ENCODE assay signal across 8 cellular contexts in genomic region chr4:176376032-176376614, GRCh38. TPM values are rescaled to one million over a fixed set of nuclear protein-coding genes. Genes with fewer than 3 reads are reported as not detected.
DNase-seq lines count a peak whose midpoint lies in the region; ATAC-seq and TF ChIP-seq lines count a peak whose summit lies in the region.

No MANE protein-coding gene starts in this region.

- no peaks in the 10 kb centered on the region for H3K4me1 ChIP-seq in esophagus muscularis mucosa
- H3K4me1 ChIP-seq in thyroid gland: peaks cover 4 to 7% of the 10 kb centered on the region in 2 donors

- H3K36me3 ChIP-seq in esophagus muscularis mucosa (no peaks in the 10 kb centered on the region), thyroid gland (no peaks in the 10 kb centered on the region)

- no peak for TF ChIP-seq EP300 in esophagus muscularis mucosa (IDR thresholded peaks at IDR 0.05)

- ATAC-seq in GM21423 (IDR thresholded peaks at IDR 0.05; ENCODE audit: unreplicated experiment) (no peak), HG03354 (IDR thresholded peaks at IDR 0.05; ENCODE audit: poor library complexity, severe bottlenecking, unreplicated experiment) (no peak)

- WGBS in esophagus muscularis mucosa: 4% methylated on average over 2 of the region's 2 CpGs
- 10 to 19% methylated on average over 2 of the region's 2 CpGs for WGBS in thyroid gland, 2 donors

- H3K9me3 ChIP-seq in esophagus muscularis mucosa (no peaks in the 10 kb centered on the region), thyroid gland (no peaks in the 10 kb centered on the region)

- H3K27me3 ChIP-seq in esophagus muscularis mucosa: no peaks in the 10 kb centered on the region
- H3K27me3 ChIP-seq in thyroid gland: no peaks in the 10 kb centered on the region

- H3K27ac ChIP-seq in esophagus muscularis mucosa (replicated peaks in 1 of 4) (no peak overlapping the region), thyroid gland (no peak overlapping the region)

- TF ChIP-seq POLR2A in esophagus muscularis mucosa (IDR thresholded peaks at IDR 0.05; ENCODE audit: low read depth) (no peak), thyroid gland (IDR thresholded peaks at IDR 0.05) (no peak)

- TF ChIP-seq CTCF in esophagus muscularis mucosa (IDR thresholded peaks at IDR 0.05): peak; percentile 59 to 61 (median 60)
- TF ChIP-seq CTCF in thyroid gland (IDR thresholded peaks at IDR 0.05): peak in 5 of 6 experiments; percentile 16 to 67 (median 54)

- DNase-seq in SKM-1 treated with dmso at 0.1 percent for 144 hours (lab: John Stamatoyannopoulos, UW; ENCODE audit: unreplicated experiment) (peak; percentile 24), SKM-1 (lab: John Stamatoyannopoulos, UW; ENCODE audit: unreplicated experiment) (no peak), NCI-H460 (ENCODE audit: extremely low read depth, low read depth) (peak; percentile 6), esophagus muscularis mucosa (ENCODE audit: extremely low spot score) (no peak), thyroid gland (no peak)
- DNase-seq in stimulated activated CD4-positive, alpha-beta T cell treated with anti-CD3 and anti-CD28 coated beads, Interleukin-2, amount 100 ng/mL, for 24 hours: no peak

- no peak overlapping the region for H3K4me3 ChIP-seq in esophagus muscularis mucosa
- no peak overlapping the region for H3K4me3 ChIP-seq in thyroid gland (replicated peaks in 1 of 3)

- intact Hi-C loops in esophagus muscularis mucosa (cut with DNase I) (loop anchor here (2.0 kb wide), 1 partner anchor 671 kb away; no protein-coding TSS in a partner anchor), thyroid gland (cut with DNase I) (loop anchor here (5.0 kb wide), 1 partner anchor 671 kb away; no protein-coding TSS in a partner anchor)

RNA-seq across cellular contexts. Expression of gene SPCS3, which starts 56.4 kb away (rescaled TPM):
- total RNA-seq in NCI-H460 (2014; rRNA removed; shearing (Covaris generic)): 54.8 and 61.5 TPM in 2 replicates
- 52.8 and 69.3 TPM in 2 replicates for polyA plus RNA-seq in NCI-H460 (2014; cell fraction: nucleus; rRNA removed)
- total RNA-seq in esophagus muscularis mucosa (10 to 100 TPM; 35.5 to 48.4 (median 46.0) TPM), thyroid gland (100 to 1,000 TPM; 129 to 149 (median 136) TPM)

Comparison
In these comparisons a context has a peak if more than half of its experiments do, and no peak if none do; other contexts are left out.
1. DNase-seq: peak in SKM-1 treated with dmso at 0.1 percent for 144 hours (single experiment) and NCI-H460 (single experiment); none in SKM-1 (single experiment), esophagus muscularis mucosa (single experiment), thyroid gland (0 of 2) and stimulated activated CD4-positive, alpha-beta T cell treated with anti-CD3 and anti-CD28 coated beads, Interleukin-2, amount 100 ng/mL, for 24 hours (0 of 2).